In genomic region chr6:41042167-41042566, GRCh38 we compare ENCODE assay signal across 18 cellular contexts. TPM values are rescaled to one million over a fixed set of nuclear protein-coding genes. Genes with fewer than 3 reads are reported as not detected.
DNase-seq lines count a peak whose midpoint lies in the region; ATAC-seq and TF ChIP-seq lines count a peak whose summit lies in the region.
"Had no signal": no experiment of that assay in that cellular context is flagged by ENCODE, and none has a peak within 500 bp of the region (broad histone marks: within the 10 kb centered on the region; RNA-seq: fewer than 3 reads in every experiment).

TSS of gene TSPO2 (plus strand) at chr6:41042467. CDS start at chr6:41042986, 519 bp downstream.

- no peak for ATAC-seq in activated CD8-positive, alpha-beta T cell treated with anti-CD3 and anti-CD28 coated beads, Interleukin-2, amount 10 ng/mL, durations not matched to agents 7 days and 5 days
- ATAC-seq in activated CD8-positive, alpha-beta T cell treated with anti-CD3 and anti-CD28 coated beads for 36 hours: no peak
- ATAC-seq in T-helper 17 cell (no peak), GM18868 (IDR thresholded peaks at IDR 0.05; ENCODE audit: unreplicated experiment) (no peak)
- no peak for ATAC-seq in effector memory CD8-positive, alpha-beta T cell (replicated peaks)

- no peak within 1 kb of the TSS for H3K27ac ChIP-seq in osteoblast (ENCODE audit: low read depth, low read length)
- H3K27ac ChIP-seq: GM23248 had no signal

- H3K4me3 Mint-ChIP-seq in activated CD8-positive, alpha-beta T cell treated with anti-CD3 and anti-CD28 coated beads, Interleukin-2, amount 10 ng/mL, durations not matched to agents 7 days and 5 days: no peak within 1 kb of the TSS
- H3K4me3 Mint-ChIP-seq in activated CD8-positive, alpha-beta T cell treated with anti-CD3 and anti-CD28 coated beads for 36 hours: no peak within 1 kb of the TSS
- H3K4me3 Mint-ChIP-seq in T-helper 17 cell (no peak within 1 kb of the TSS), neural crest cell (no peak within 1 kb of the TSS)
- H3K4me3 Mint-ChIP-seq in effector memory CD8-positive, alpha-beta T cell: no peak within 1 kb of the TSS
- H3K4me3 Mint-ChIP-seq: CD4-positive, CD25-positive, alpha-beta regulatory T cell had no signal

- no peaks in the 10 kb centered on the region for H3K4me1 ChIP-seq in osteoblast (ENCODE audit: insufficient read depth, low read length)
- H3K4me1 ChIP-seq: BE2C, HAP-1 had no signal

- no peak within 1 kb of the TSS for H3K4me2 ChIP-seq in osteoblast (ENCODE audit: insufficient read depth, low read length)

- no peaks in the 10 kb centered on the region for H3K36me3 ChIP-seq in osteoblast (ENCODE audit: insufficient read depth, low read length)
- H3K36me3 ChIP-seq: BE2C, HAP-1, Peyer's patch had no signal

- H3K79me2 ChIP-seq in osteoblast (ENCODE audit: insufficient read depth, low read length): no peaks in the 10 kb centered on the region

- H4K20me1 ChIP-seq in osteoblast (ENCODE audit: insufficient read depth, low read length): no peaks in the 10 kb centered on the region

- H3K27ac Mint-ChIP-seq in activated CD8-positive, alpha-beta T cell treated with anti-CD3 and anti-CD28 coated beads, Interleukin-2, amount 10 ng/mL, durations not matched to agents 7 days and 5 days: peak within 1 kb of the TSS; percentile 39
- no peak within 1 kb of the TSS for H3K27ac Mint-ChIP-seq in activated CD8-positive, alpha-beta T cell treated with anti-CD3 and anti-CD28 coated beads for 36 hours
- peak within 1 kb of the TSS; percentile 6 for H3K27ac Mint-ChIP-seq in T-helper 17 cell
- H3K27ac Mint-ChIP-seq in neural crest cell (ENCODE audit: unreplicated experiment): peak within 1 kb of the TSS; percentile 6
- H3K27ac Mint-ChIP-seq in effector memory CD8-positive, alpha-beta T cell: peak within 1 kb of the TSS in 1 of 2 donors; percentile 44

- no peak for TF ChIP-seq CTCF in activated CD8-positive, alpha-beta T cell treated with anti-CD3 and anti-CD28 coated beads for 36 hours (IDR thresholded peaks at IDR 0.05)
- TF ChIP-seq CTCF in neural crest cell (conservative IDR thresholded peaks at IDR 0.05) (no peak), osteoblast (IDR thresholded peaks at IDR 0.05; ENCODE audit: extremely low read depth, low read depth, low read length) (no peak)

- no peaks in the 10 kb centered on the region for H3K27me3 Mint-ChIP-seq in activated CD8-positive, alpha-beta T cell treated with anti-CD3 and anti-CD28 coated beads, Interleukin-2, amount 10 ng/mL, durations not matched to agents 7 days and 5 days (ENCODE audit: low read depth)
- no peaks in the 10 kb centered on the region for H3K27me3 Mint-ChIP-seq in activated CD8-positive, alpha-beta T cell treated with anti-CD3 and anti-CD28 coated beads for 36 hours
- no peaks in the 10 kb centered on the region for H3K27me3 Mint-ChIP-seq in T-helper 17 cell
- no peaks in the 10 kb centered on the region for H3K27me3 Mint-ChIP-seq in neural crest cell (ENCODE audit: low read depth)
- H3K27me3 Mint-ChIP-seq in effector memory CD8-positive, alpha-beta T cell: no peaks in the 10 kb centered on the region
- H3K27me3 Mint-ChIP-seq: CD4-positive, CD25-positive, alpha-beta regulatory T cell had no signal

- no peaks in the 10 kb centered on the region for H3K36me3 Mint-ChIP-seq in activated CD8-positive, alpha-beta T cell treated with anti-CD3 and anti-CD28 coated beads, Interleukin-2, amount 10 ng/mL, durations not matched to agents 7 days and 5 days (ENCODE audit: low read depth)
- H3K36me3 Mint-ChIP-seq in activated CD8-positive, alpha-beta T cell treated with anti-CD3 and anti-CD28 coated beads for 36 hours (ENCODE audit: low read depth): peaks cover 2% of the 10 kb centered on the region
- H3K36me3 Mint-ChIP-seq in T-helper 17 cell (ENCODE audit: low read depth) (no peaks in the 10 kb centered on the region), neural crest cell (ENCODE audit: low read depth) (no peaks in the 10 kb centered on the region)
- no peaks in the 10 kb centered on the region for H3K36me3 Mint-ChIP-seq in effector memory CD8-positive, alpha-beta T cell (ENCODE audit: insufficient read depth)

- intact Hi-C loops in activated CD8-positive, alpha-beta T cell treated with anti-CD3 and anti-CD28 coated beads for 36 hours (cut with micrococcal nuclease): no loop called here

- POLR2A ChIA-PET in activated CD8-positive, alpha-beta T cell treated with anti-CD3 and anti-CD28 coated beads, Interleukin-2, amount 10 ng/mL, durations not matched to agents 7 days and 5 days (lab: Charles Lee): interaction anchor here (1.3 kb wide), 1 partner anchor 11 kb away, joined by 3 read pairs; the partner anchor contains the start of gene APOBEC2
- POLR2A ChIA-PET in activated CD8-positive, alpha-beta T cell treated with anti-CD3 and anti-CD28 coated beads for 36 hours (lab: Charles Lee): interaction anchor here (1.4 kb wide), 1 partner anchor 13 kb away, joined by 6 read pairs; no protein-coding TSS in a partner anchor

- no peaks in the 10 kb centered on the region for H3K9me3 ChIP-seq in T-helper 17 cell (ENCODE audit: control insufficient read depth, low read length, poor library complexity, severe bottlenecking)
- H3K9me3 ChIP-seq in osteoblast (ENCODE audit: low read depth, low read length): no peaks in the 10 kb centered on the region
- H3K9me3 ChIP-seq: BE2C, HAP-1, Peyer's patch had no signal

- H3K4me3 ChIP-seq in osteoblast (ENCODE audit: insufficient read depth, low read length): no peak within 1 kb of the TSS
- H3K4me3 ChIP-seq: GM23248, HAP-1, Peyer's patch had no signal

- no peaks in the 10 kb centered on the region for H3K27me3 ChIP-seq in osteoblast (ENCODE audit: insufficient read depth, low read length)
- H3K27me3 ChIP-seq: BE2C, Peyer's patch had no signal

- CTCF ChIA-PET in activated CD8-positive, alpha-beta T cell treated with anti-CD3 and anti-CD28 coated beads, Interleukin-2, amount 10 ng/mL, durations not matched to agents 7 days and 5 days (lab: Charles Lee): interaction anchor here (1.0 to 1.3 kb wide), 3 partner anchors 14 to 140 kb away, joined by 3 to 5 read pairs (median 4); no protein-coding TSS in a partner anchor
- CTCF ChIA-PET in activated CD8-positive, alpha-beta T cell treated with anti-CD3 and anti-CD28 coated beads for 36 hours (lab: Charles Lee): interaction anchor here (0.7 to 5.1 kb wide), 2 partner anchors 13 to 34 kb away, joined by 3 to 48 read pairs; no protein-coding TSS in a partner anchor

- peaks cover 9% of the 10 kb centered on the region for H3K4me1 Mint-ChIP-seq in activated CD8-positive, alpha-beta T cell treated with anti-CD3 and anti-CD28 coated beads, Interleukin-2, amount 10 ng/mL, durations not matched to agents 7 days and 5 days (ENCODE audit: low read depth)
- peaks cover 8% of the 10 kb centered on the region for H3K4me1 Mint-ChIP-seq in activated CD8-positive, alpha-beta T cell treated with anti-CD3 and anti-CD28 coated beads for 36 hours (ENCODE audit: low read depth)
- peaks cover 2% of the 10 kb centered on the region for H3K4me1 Mint-ChIP-seq in T-helper 17 cell
- H3K4me1 Mint-ChIP-seq in neural crest cell: no peaks in the 10 kb centered on the region
- peaks cover 0 to 4% of the 10 kb centered on the region in 2 donors for H3K4me1 Mint-ChIP-seq in effector memory CD8-positive, alpha-beta T cell (ENCODE audit: low read depth in 2 of 2)

- H3K9me3 Mint-ChIP-seq in activated CD8-positive, alpha-beta T cell treated with anti-CD3 and anti-CD28 coated beads, Interleukin-2, amount 10 ng/mL, durations not matched to agents 7 days and 5 days (ENCODE audit: insufficient read depth): no peaks in the 10 kb centered on the region
- H3K9me3 Mint-ChIP-seq in activated CD8-positive, alpha-beta T cell treated with anti-CD3 and anti-CD28 coated beads for 36 hours: no peaks in the 10 kb centered on the region
- H3K9me3 Mint-ChIP-seq in neural crest cell: no peaks in the 10 kb centered on the region
- H3K9me3 Mint-ChIP-seq in effector memory CD8-positive, alpha-beta T cell: no peaks in the 10 kb centered on the region
- H3K9me3 Mint-ChIP-seq: CD4-positive, CD25-positive, alpha-beta regulatory T cell had no signal

- TF ChIP-seq POLR2A in erythroblast (IDR thresholded peaks at IDR 0.05; ENCODE audit: low read length): peak; percentile 60

- no peak within 1 kb of the TSS for H2AFZ ChIP-seq in osteoblast (ENCODE audit: low read length)
- H2AFZ ChIP-seq: GM23248 had no signal

- DNase-seq in activated CD8-positive, alpha-beta T cell treated with anti-CD3 and anti-CD28 coated beads, Interleukin-2, amount 10 ng/mL, durations not matched to agents 7 days and 5 days: no peak
- no peak for DNase-seq in activated CD8-positive, alpha-beta T cell treated with anti-CD3 and anti-CD28 coated beads for 36 hours
- DNase-seq in T-helper 17 cell (no peak), erythroblast (lab: John Stamatoyannopoulos, UW) (peak; percentile 86 to 89), neural crest cell (ENCODE audit: low read depth, low spot score) (no peak), osteoblast (ENCODE audit: insufficient read length, low spot score, missing footprints) (no peak)
- no peak for DNase-seq in effector memory CD8-positive, alpha-beta T cell
- DNase-seq: 8988T; BE2C; CD4-positive, CD25-positive, alpha-beta regulatory T cell; GF-D8; GM23248; NCI-H1105 treated with DMSO at 0.1 percent for 48 hours; NCI-H1694; Peyer's patch had no signal

RNA-seq across cellular contexts. Expression of gene TSPO2, which starts in this region (rescaled TPM):
- total RNA-seq in activated CD8-positive, alpha-beta T cell treated with anti-CD3 and anti-CD28 coated beads, Interleukin-2, amount 10 ng/mL, durations not matched to agents 7 days and 5 days: not detected
- not detected for total RNA-seq in activated CD8-positive, alpha-beta T cell treated with anti-CD3 and anti-CD28 coated beads for 36 hours
- total RNA-seq in T-helper 17 cell (not detected), neural crest cell (not detected in 2 replicates), osteoblast (not detected in 2 replicates)
- total RNA-seq: CD4-positive, CD25-positive, alpha-beta regulatory T cell; GM23248; NCI-H460; Peyer's patch had no signal

Comparison
In these comparisons a context has a peak if more than half of its experiments do, and no peak if none do; other contexts are left out.
1. DNase-seq: peak in erythroblast (2 of 2); none in activated CD8-positive, alpha-beta T cell treated with anti-CD3 and anti-CD28 coated beads, Interleukin-2, amount 10 ng/mL, durations not matched to agents 7 days and 5 days (single experiment), activated CD8-positive, alpha-beta T cell treated with anti-CD3 and anti-CD28 coated beads for 36 hours (single experiment), T-helper 17 cell (0 of 3), neural crest cell (single experiment), effector memory CD8-positive, alpha-beta T cell (0 of 3) and osteoblast (single experiment).